In genomic region chr13:97258801-97259200, GRCh38 we compare ENCODE assay signal across 1 cellular context.
TF ChIP-seq lines count a peak whose summit lies in the region.

No MANE protein-coding gene starts in this region.

TF ChIP-seq in K562, 482 proteins besides CTCF, POLR2A, EP300 and RAD21 (continued from another document):
- TF ChIP-seq BRF2 (IDR thresholded peaks at IDR 0.05; ENCODE audit: borderline replicate concordance, insufficient read depth, insufficient read length) (no peak), ETV5 (CRISPR knock-in tag; IDR thresholded peaks at IDR 0.05; ENCODE audit: low read depth) (0 out of 2 replicates have a peak, but pooled peaks have one; percentile 36), STAG1 (CRISPR knock-in tag; IDR thresholded peaks at IDR 0.05; ENCODE audit: borderline replicate concordance) (no peak), POLR2G (IDR thresholded peaks at IDR 0.05; ENCODE audit: low read depth, low read length) (no peak), BACH1 (tag; IDR thresholded peaks at IDR 0.05) (no peak), ZNF740 (CRISPR knock-in tag; IDR thresholded peaks at IDR 0.05) (no peak), ZNF740 (tag; IDR thresholded peaks at IDR 0.05) (0 out of 4 replicates have a peak, but pooled peaks of 1 of the 2 experiments have one; percentile 7), ZNF384 (IDR thresholded peaks at IDR 0.05; ENCODE audit: low read depth, low read length) (no peak), NR2F6 (CRISPR knock-in tag; IDR thresholded peaks at IDR 0.05) (no peak), ZNF175 (CRISPR knock-in tag; IDR thresholded peaks at IDR 0.05; ENCODE audit: low read depth) (no peak; the same call in 1 of the 2 replicates), ATF3 (IDR thresholded peaks at IDR 0.05) (no peak), ATF3 (CRISPR knock-in tag; conservative IDR thresholded peaks at IDR 0.05) (no peak), SP1 (CRISPR knock-in tag; IDR thresholded peaks at IDR 0.05) (no peak)
